ENCODE assay signal across 8 cellular contexts in genomic region chr14:51094901-51095853, GRCh38. TPM values are rescaled to one million over a fixed set of nuclear protein-coding genes. Genes with fewer than 3 reads are reported as not detected.
DNase-seq lines count a peak whose midpoint lies in the region; TF ChIP-seq lines count a peak whose summit lies in the region.

Gene TRIM9 (minus strand): TSS chr14:51095105. CDS start chr14:51094939, 166 bp downstream.

- peak within 1 kb of the TSS; percentile 63 for H3K4me3 ChIP-seq in HAP-1
- peak within 1 kb of the TSS; percentile 55 for H3K4me3 ChIP-seq in fibroblast of villous mesenchyme (ENCODE audit: low read depth, low read length)

- peak within 1 kb of the TSS; percentile 90 to 96 (median 93) for H3K4me3 Mint-ChIP-seq in nephron

- peaks cover 26% of the 10 kb centered on the region for H3K4me1 Mint-ChIP-seq in nephron

- peak within 1 kb of the TSS; percentile 82 to 94 (median 92) for H3K27ac Mint-ChIP-seq in nephron

- H3K36me3 Mint-ChIP-seq in nephron (ENCODE audit: low read depth) = no peaks in the 10 kb centered on the region

- no peaks in the 10 kb centered on the region for H3K9me3 Mint-ChIP-seq in nephron

- peaks cover 41% of the 10 kb centered on the region for H3K4me1 ChIP-seq in HAP-1

- peaks cover 69% of the 10 kb centered on the region for H3K27me3 Mint-ChIP-seq in nephron (ENCODE audit: low read depth)

- no peak for TF ChIP-seq CTCF in fibroblast of villous mesenchyme (IDR thresholded peaks at IDR 0.05; ENCODE audit: insufficient read depth, low read depth, low read length)
- TF ChIP-seq CTCF in nephron (IDR thresholded peaks at IDR 0.05; ENCODE audit: unreplicated experiment in 3 of 3) = no peak

- in situ Hi-C loops in HAP-1 (cut with MboI; ENCODE audit: low sequenced_read_pairs) = loop anchor here (5.0 kb wide), 2 partner anchors 108 to 147 kb away; partner anchors contain the start of gene TMX1

- DNase-seq in EH (ENCODE audit: low read depth) (peak; percentile 94), HAP-1 (ENCODE audit: low spot score in 2 of 2) (peak; percentile 96 to 99), M059J (ENCODE audit: low read depth) (peak; percentile 97), SHP77 treated with DMSO at 0.1 percent for 48 hours (lab: John Stamatoyannopoulos, UW) (peak; percentile 93), activated gamma-delta T cell (lab: John Stamatoyannopoulos, UW) (peak; percentile 55), fibroblast of villous mesenchyme (ENCODE audit: low read depth) (peak; percentile 84)
- peak; percentile 86 for DNase-seq in stimulated activated naive CD4-positive, alpha-beta T cell treated with Interleukin-2 at 50 U/mL for 16 hours (lab: John Stamatoyannopoulos, UW)

- no peaks in the 10 kb centered on the region for H3K9me3 ChIP-seq in HAP-1

- H3K27me3 ChIP-seq in HAP-1 (ENCODE audit: low read depth) = no peaks in the 10 kb centered on the region

- no peaks in the 10 kb centered on the region for H3K36me3 ChIP-seq in HAP-1 (replicated peaks)

RNA-seq across cellular contexts. Expression of gene TRIM9, which starts in this region (rescaled TPM):
- 1.3 and 2.0 TPM in 2 replicates for total RNA-seq in M059J (2014; rRNA removed; shearing (Covaris generic))
- 0.64 TPM in 1 of 2 replicates, not detected in the other for total RNA-seq in fibroblast of villous mesenchyme

Comparison
In these comparisons a context has a peak if more than half of its experiments do, and no peak if none do; other contexts are left out.
1. Peak in every context shown above with its lines: DNase-seq and H3K4me3 ChIP-seq.
2. Peak in DNase-seq and H3K4me3 ChIP-seq in fibroblast of villous mesenchyme; RNA of the gene not detected or under 1 TPM.